8 cellular contexts compared by ENCODE assay signal in the genomic region with DNA sequence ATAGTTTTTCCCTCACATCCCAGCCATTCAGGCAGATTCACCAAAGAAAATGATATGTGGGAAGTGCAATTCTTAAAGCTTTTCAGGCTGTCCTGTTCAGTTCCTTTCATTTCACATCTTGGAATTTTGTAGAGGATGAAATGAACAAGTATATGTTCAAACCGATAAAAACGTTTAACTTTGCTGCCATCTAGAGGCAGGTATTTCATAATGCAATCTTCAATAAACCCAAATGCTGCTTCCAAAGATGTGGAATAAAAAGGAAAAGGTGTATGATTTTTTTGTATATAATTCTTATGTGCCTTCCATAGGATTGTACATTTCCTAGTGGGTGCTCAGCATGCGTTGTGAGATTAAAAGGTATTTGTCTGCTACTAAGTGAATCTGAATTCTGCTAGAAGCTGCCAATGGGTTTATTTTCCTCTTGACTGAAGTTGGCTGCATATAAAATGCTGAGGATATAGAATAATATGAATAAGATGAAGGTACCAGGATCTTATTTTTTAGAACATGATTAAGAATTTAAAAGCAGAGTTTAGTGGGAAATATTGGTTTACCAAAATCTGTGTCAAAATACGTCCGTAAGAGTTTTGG.
DNase-seq lines count a peak whose midpoint lies in the region; ATAC-seq and TF ChIP-seq lines count a peak whose summit lies in the region.
"Had no signal": no experiment of that assay in that cellular context is flagged by ENCODE, and none has a peak within 500 bp of the region (broad histone marks: within the 10 kb centered on the region; RNA-seq: fewer than 3 reads in every experiment).

No MANE protein-coding gene starts in this region.

- H3K9me3 ChIP-seq in adrenal gland (replicated peaks in 1 of 3) (peaks cover 0 to 4% (median 0%) of the 10 kb centered on the region in 3 donors), right atrium auricular region (no peaks in the 10 kb centered on the region)

- TF ChIP-seq CTCF in GM12865 (IDR thresholded peaks at IDR 0.05; ENCODE audit: insufficient read depth, low read depth, low read length, missing control alignments) (peak; percentile 41), adrenal gland (IDR thresholded peaks at IDR 0.05) (peak; percentile 50 to 72 (median 64)), right atrium auricular region (IDR thresholded peaks at IDR 0.05) (peak; percentile 60 to 79)

- H3K27me3 ChIP-seq in adrenal gland, result no peaks in the 10 kb centered on the region
- no peaks in the 10 kb centered on the region for H3K27me3 ChIP-seq in right atrium auricular region

- H3K4me1 ChIP-seq in adrenal gland (replicated peaks in 1 of 2), result peaks cover 0 to 6% of the 10 kb centered on the region in 2 donors
- no peaks in the 10 kb centered on the region for H3K4me1 ChIP-seq in right atrium auricular region

- ATAC-seq in stimulated activated naive CD8-positive, alpha-beta T cell treated with anti-CD3 and anti-CD28 coated beads, Interleukin-15, Interleukin-2, amounts not matched to agents 100 U/mL and 50 U/mL, for 24 hours, result no peak
- ATAC-seq in HG03460 (IDR thresholded peaks at IDR 0.05; ENCODE audit: unreplicated experiment), result no peak

- H3K27ac ChIP-seq in adrenal gland (no peak overlapping the region), right atrium auricular region (no peak overlapping the region)
- H3K27ac ChIP-seq: skin epidermis had no signal

- no peak for TF ChIP-seq POLR2A in adrenal gland (IDR thresholded peaks at IDR 0.05)

- DNase-seq in GM12865 (ENCODE audit: low read depth) (peak; percentile 41), NCI-H1694 (lab: John Stamatoyannopoulos, UW) (peak; percentile 13), adrenal gland (no peak), right atrium auricular region (ENCODE audit: low spot score) (no peak), stromal cell of bone marrow (ENCODE audit: low read depth) (peak; percentile 66)
- no peak for DNase-seq in stimulated activated naive CD8-positive, alpha-beta T cell treated with anti-CD3 and anti-CD28 coated beads, Interleukin-15, Interleukin-2, amounts not matched to agents 100 U/mL and 50 U/mL, for 24 hours

- intact Hi-C loops in adrenal gland (cut with DNase I), result loop anchor here (5.0 to 10.0 kb wide), 2 partner anchors 248 to 355 kb away; no protein-coding TSS in a partner anchor

- 38 to 40% (median 39%) methylated on average over 5 of the region's 5 CpGs for WGBS in adrenal gland, 4 donors

- H3K36me3 ChIP-seq in adrenal gland (replicated peaks in 1 of 2) (no peaks in the 10 kb centered on the region), right atrium auricular region (no peaks in the 10 kb centered on the region)

- H3K4me3 ChIP-seq in GM12865 (ENCODE audit: low read depth, low read length) (no peak overlapping the region), adrenal gland (no peak overlapping the region), right atrium auricular region (no peak overlapping the region)
- H3K4me3 ChIP-seq: skin epidermis had no signal

Comparison
In these comparisons a context has a peak if more than half of its experiments do, and no peak if none do; other contexts are left out.
1. DNase-seq: peak in GM12865 (single experiment), NCI-H1694 (single experiment) and stromal cell of bone marrow (single experiment); none in adrenal gland (0 of 7), right atrium auricular region (single experiment) and stimulated activated naive CD8-positive, alpha-beta T cell treated with anti-CD3 and anti-CD28 coated beads, Interleukin-15, Interleukin-2, amounts not matched to agents 100 U/mL and 50 U/mL, for 24 hours (single experiment).
2. Peak in every context shown above with its lines, with median percentiles within 50 percentile points of each other: CTCF ChIP-seq.